Comparison of ENCODE assay signal across 9 cellular contexts in the genomic region with DNA sequence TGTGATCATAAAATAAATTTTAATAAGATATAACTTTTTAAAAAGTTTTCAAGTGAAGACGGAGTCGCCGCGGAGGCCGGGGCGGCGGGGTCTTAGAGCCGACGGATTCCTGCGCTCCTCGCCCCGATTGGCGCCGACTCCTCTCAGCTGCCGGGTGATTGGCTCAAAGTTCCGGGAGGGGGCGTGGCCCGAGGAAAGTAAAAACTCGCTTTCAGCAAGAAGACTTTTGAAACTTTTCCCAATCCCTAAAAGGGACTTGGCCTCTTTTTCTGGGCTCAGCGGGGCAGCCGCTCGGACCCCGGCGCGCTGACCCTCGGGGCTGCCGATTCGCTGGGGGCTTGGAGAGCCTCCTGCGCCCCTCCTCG. TPM values are rescaled to one million over a fixed set of nuclear protein-coding genes. Genes with fewer than 3 reads are reported as not detected.
DNase-seq lines count a peak whose midpoint lies in the region; ATAC-seq, FAIRE-seq and TF ChIP-seq lines count a peak whose summit lies in the region.
"Had no signal": no experiment of that assay in that cellular context is flagged by ENCODE, and none has a peak within 500 bp of the region (broad histone marks: within the 10 kb centered on the region; RNA-seq: fewer than 3 reads in every experiment).

FOXC2 (plus strand) TSS at position 229 of the 365 bp plus-strand sequence. CDS start 507 bp downstream, outside the sequence.

- H3K27ac ChIP-seq in astrocyte (ENCODE audit: low read depth, low read length) (peak within 1 kb of the TSS; percentile 94), right atrium auricular region (peak within 1 kb of the TSS; percentile 86 to 90), skeletal muscle tissue (ENCODE audit: low read depth, low read length) (peak within 1 kb of the TSS; percentile 30)

- H4K20me1 ChIP-seq in astrocyte (ENCODE audit: insufficient read depth, low read length) = peaks cover 32% of the 10 kb centered on the region

- H3K79me2 ChIP-seq in astrocyte (ENCODE audit: insufficient read depth, low read length) = peaks cover 69% of the 10 kb centered on the region

- H2AFZ ChIP-seq in astrocyte (ENCODE audit: low read depth, low read length) = peak within 1 kb of the TSS; percentile 66

- H3K4me1 ChIP-seq in NT2/D1 (ENCODE audit: insufficient read depth, insufficient read length) (peaks cover 12% of the 10 kb centered on the region), astrocyte (ENCODE audit: insufficient read depth, low read length) (peaks cover 22% of the 10 kb centered on the region), right atrium auricular region (peaks cover 0 to 6% of the 10 kb centered on the region in 2 donors), skeletal muscle tissue (ENCODE audit: control insufficient read depth in 3 of 3, insufficient read depth in 3 of 3, low read length in 3 of 3) (peaks cover 6 to 10% (median 9%) of the 10 kb centered on the region in 3 donors)

- H3K9me3 Mint-ChIP-seq in astrocyte (ENCODE audit: unreplicated experiment) = no peaks in the 10 kb centered on the region

- H3K9ac ChIP-seq in NT2/D1 (ENCODE audit: insufficient read length, low read depth) (peak within 1 kb of the TSS; percentile 74), astrocyte (ENCODE audit: low read length) (peak within 1 kb of the TSS; percentile 99), skeletal muscle tissue (ENCODE audit: low read depth in 1 of 3, low read length in 3 of 3) (peak within 1 kb of the TSS in 1 of 3 donors; percentile 25)

- H3K36me3 Mint-ChIP-seq in astrocyte (ENCODE audit: low read depth, unreplicated experiment) = peaks cover 14% of the 10 kb centered on the region

- peaks cover 12% of the 10 kb centered on the region for H3K4me1 Mint-ChIP-seq in astrocyte (ENCODE audit: low read depth, unreplicated experiment)

- peaks cover 37% of the 10 kb centered on the region for H3K27me3 Mint-ChIP-seq in astrocyte (ENCODE audit: low read depth, unreplicated experiment)

- peak within 1 kb of the TSS; percentile 86 for H3K4me3 Mint-ChIP-seq in astrocyte (ENCODE audit: unreplicated experiment)

- no peak for FAIRE-seq in astrocyte (lab: Jason Lieb, UNC)
- FAIRE-seq: GM18507 had no signal

- H3K36me3 ChIP-seq in NT2/D1 (ENCODE audit: insufficient read depth, insufficient read length, low read length) (no peaks in the 10 kb centered on the region), astrocyte (ENCODE audit: insufficient read depth, low read length) (peaks cover 8% of the 10 kb centered on the region), right atrium auricular region (no peaks in the 10 kb centered on the region), skeletal muscle tissue (ENCODE audit: control insufficient read depth in 3 of 3, insufficient read depth in 3 of 3, low read length in 3 of 3) (no peaks in the 10 kb centered on the region)

- H3K27me3 ChIP-seq in NT2/D1 (ENCODE audit: insufficient read depth, insufficient read length) = peaks cover 80% of the 10 kb centered on the region
- no peaks in the 10 kb centered on the region for H3K27me3 ChIP-seq in astrocyte (ENCODE audit: insufficient read depth, low read length)
- peaks cover 0 to 16% of the 10 kb centered on the region in 2 donors for H3K27me3 ChIP-seq in right atrium auricular region
- peaks cover 64 to 83% (median 69%) of the 10 kb centered on the region in 3 donors for H3K27me3 ChIP-seq in skeletal muscle tissue (ENCODE audit: control insufficient read depth in 3 of 3, insufficient read depth in 3 of 3, low read length in 3 of 3)

- ATAC-seq in GM18520 (IDR thresholded peaks at IDR 0.05; ENCODE audit: unreplicated experiment) (no peak), GM18868 (IDR thresholded peaks at IDR 0.05; ENCODE audit: unreplicated experiment) (no peak)

- DNase-seq in AG20443 (ENCODE audit: low spot score) (peak; percentile 92), NT2/D1 (ENCODE audit: low read depth, low spot score) (peak; percentile 89), astrocyte (ENCODE audit: low read depth) (peak; percentile 92), right atrium auricular region (ENCODE audit: low spot score) (peak; percentile 92), activated gamma-delta T cell (lab: John Stamatoyannopoulos, UW) (no peak)

- peak within 1 kb of the TSS; percentile 44 for H3K4me3 ChIP-seq in NT2/D1 (ENCODE audit: insufficient read length, low read depth)
- H3K4me3 ChIP-seq in astrocyte (ENCODE audit: insufficient read depth, low read depth, low read length) = peak within 1 kb of the TSS; percentile 97
- peak within 1 kb of the TSS; percentile 53 to 59 for H3K4me3 ChIP-seq in right atrium auricular region
- H3K4me3 ChIP-seq in skeletal muscle tissue (ENCODE audit: low read length in 3 of 3) = peak within 1 kb of the TSS in 2 of 3 donors; percentile 43 to 45

- TF ChIP-seq CTCF in astrocyte (IDR thresholded peaks at IDR 0.05; ENCODE audit: insufficient read depth, low read depth, low read length) (no peak), right atrium auricular region (IDR thresholded peaks at IDR 0.05) (no peak)

- H3K9me3 ChIP-seq in NT2/D1 (ENCODE audit: insufficient read depth, low read length) = no peaks in the 10 kb centered on the region
- no peaks in the 10 kb centered on the region for H3K9me3 ChIP-seq in astrocyte (ENCODE audit: insufficient read depth, low read depth, low read length)
- H3K9me3 ChIP-seq in right atrium auricular region = no peaks in the 10 kb centered on the region
- no peaks in the 10 kb centered on the region for H3K9me3 ChIP-seq in skeletal muscle tissue (ENCODE audit: control insufficient read depth in 3 of 3, low read length in 3 of 3)

- H3K27ac Mint-ChIP-seq in astrocyte (ENCODE audit: unreplicated experiment) = peak within 1 kb of the TSS; percentile 58

- H3K4me2 ChIP-seq in astrocyte (ENCODE audit: low read length) = peak within 1 kb of the TSS; percentile 93

RNA-seq across cellular contexts. Expression of gene FOXC2, which starts in this region (rescaled TPM):
- 15.8 and 15.9 TPM in 2 replicates for total RNA-seq in astrocyte
- 1 to 10 TPM; 2.6 to 2.9 TPM for total RNA-seq in right atrium auricular region
- total RNA-seq in skeletal muscle tissue = under 0.01 TPM

Comparison
In these comparisons a context has a peak if more than half of its experiments do, and no peak if none do; other contexts are left out.
1. H3K4me3 ChIP-seq: peak in every context shown above with its lines; median percentile 97 in astrocyte; 56 in right atrium auricular region; 44 in NT2/D1; 44 in skeletal muscle tissue.
2. H3K27ac ChIP-seq: peak in every context shown above with its lines; median percentile 94 in astrocyte; 88 in right atrium auricular region; 30 in skeletal muscle tissue.